In genomic region chr20:33827109-33827508, GRCh38 we compare ENCODE assay signal across 16 cellular contexts. TPM values are rescaled to one million over a fixed set of nuclear protein-coding genes. Genes with fewer than 3 reads are reported as not detected.
DNase-seq lines count a peak whose midpoint lies in the region; ATAC-seq and TF ChIP-seq lines count a peak whose summit lies in the region.
"Had no signal": no experiment of that assay in that cellular context is flagged by ENCODE, and none has a peak within 500 bp of the region (broad histone marks: within the 10 kb centered on the region; RNA-seq: fewer than 3 reads in every experiment).

No MANE protein-coding gene starts in this region.

- H3K27ac Mint-ChIP-seq in T-cell, result peak overlapping the region; percentile 23 to 66
- H3K27ac Mint-ChIP-seq in memory B cell, result peak overlapping the region; percentile 49

- CTCF ChIA-PET in HEK293 (lab: Yijun Ruan, JAX) (no interaction called here), T-cell (lab: Charles Lee) (interaction anchor here in 1 of 2 donors (0.5 kb wide), 1 partner anchor 350 kb away, joined by 3 read pairs; no protein-coding TSS in a partner anchor)

- ATAC-seq in T-cell (replicated peaks in 1 of 4) (no peak), memory B cell (ENCODE audit: low read depth) (no peak)

- H3K27me3 Mint-ChIP-seq in T-cell (no peaks in the 10 kb centered on the region), memory B cell (no peaks in the 10 kb centered on the region)

- H3K9ac ChIP-seq in stomach smooth muscle (ENCODE audit: low read length in 2 of 2), result no peak overlapping the region

- no peaks in the 10 kb centered on the region for H3K27me3 ChIP-seq in stomach smooth muscle (ENCODE audit: control insufficient read depth in 1 of 2, insufficient read depth in 2 of 2, low read length in 2 of 2)

- H3K4me1 Mint-ChIP-seq in T-cell (peaks cover 75 to 83% (median 77%) of the 10 kb centered on the region in 3 donors), memory B cell (peaks cover 45% of the 10 kb centered on the region)

- POLR2A ChIA-PET in HEK293 (lab: Yijun Ruan, JAX), result interaction anchor here (1.6 kb wide), 1 partner anchor 285 kb away, joined by 7 read pairs; the partner anchor contains the start of gene EIF2S2
- POLR2A ChIA-PET in T-cell (lab: Charles Lee), result interaction anchor here in 1 of 2 donors (0.5 kb wide), 1 partner anchor 627 kb away, joined by 9 read pairs; no protein-coding TSS in a partner anchor

- no peak for TF ChIP-seq CTCF in HEK293 (tag by site-specific recombination; IDR thresholded peaks at IDR 0.05)

- DNase-seq in T-cell (no peak), memory B cell (ENCODE audit: low spot score in 2 of 2) (no peak), NK-92 (lab: John Stamatoyannopoulos, UW; ENCODE audit: unreplicated experiment) (no peak), NCI-H774 (lab: John Stamatoyannopoulos, UW) (no peak), germinal center (ENCODE audit: low spot score) (no peak), putamen (ENCODE audit: low spot score) (no peak)
- DNase-seq: activated CD8-positive, alpha-beta memory T cell treated with anti-CD3 and anti-CD28 coated beads, Interleukin-2, amount 50 U/mL, for 4 hours; activated naive CD4-positive, alpha-beta T cell treated with anti-CD3 and anti-CD28 coated beads, Interleukin-2, amount 50 U/mL, for 16 hours; caudate nucleus; foreskin melanocyte; NCI-H1694; stimulated activated naive CD4-positive, alpha-beta T cell treated with Interleukin-2 at 50 U/mL for 16 hours; T-helper 1 cell had no signal

- H3K9me3 ChIP-seq in HEK293 (ENCODE audit: control insufficient read depth, insufficient read depth, low read depth, low read length) (no peaks in the 10 kb centered on the region), stomach smooth muscle (ENCODE audit: control insufficient read depth in 2 of 2, low read length in 2 of 2) (no peaks in the 10 kb centered on the region)

- peaks cover 22% of the 10 kb centered on the region for H3K4me1 ChIP-seq in HEK293 (ENCODE audit: control insufficient read depth, insufficient read depth, low read length)
- peaks cover 74% of the 10 kb centered on the region for H3K4me1 ChIP-seq in stomach smooth muscle (ENCODE audit: control insufficient read depth, insufficient read depth, low read length)

- H3K9me3 Mint-ChIP-seq in T-cell (no peaks in the 10 kb centered on the region), memory B cell (no peaks in the 10 kb centered on the region)

- H3K36me3 ChIP-seq in HEK293 (ENCODE audit: control insufficient read depth in 2 of 2, insufficient read depth in 1 of 2, low read length in 2 of 2) (no peaks in the 10 kb centered on the region), stomach smooth muscle (ENCODE audit: control insufficient read depth in 2 of 2, insufficient read depth in 2 of 2, low read length in 2 of 2) (peaks cover 0 to 4% of the 10 kb centered on the region in 2 donors)

- H3K36me3 Mint-ChIP-seq in T-cell (peaks cover 22% of the 10 kb centered on the region), memory B cell (peaks cover 17% of the 10 kb centered on the region)

- H3K4me3 Mint-ChIP-seq in T-cell, result no peak overlapping the region
- H3K4me3 Mint-ChIP-seq in memory B cell, result no peak overlapping the region

- H3K27ac ChIP-seq in HEK293 (ENCODE audit: extremely low read depth, low read depth, low read length) (no peak overlapping the region), stomach smooth muscle (ENCODE audit: low read length) (peak overlapping the region; percentile 78)

- H3K4me3 ChIP-seq in HEK293 (ENCODE audit: low read depth, low read length) (no peak overlapping the region), stomach smooth muscle (ENCODE audit: low read length in 2 of 2) (no peak overlapping the region)
- H3K4me3 ChIP-seq: lung had no signal

TF ChIP-seq in HEK293, 187 proteins besides CTCF, POLR2A, EP300 and RAD21:
- TF ChIP-seq ZSCAN4 (tag by site-specific recombination; IDR thresholded peaks at IDR 0.05), result no peak
- no peak for TF ChIP-seq ZNF747 (tag by site-specific recombination; IDR thresholded peaks at IDR 0.05)
- no peak for TF ChIP-seq TRIM28 (IDR thresholded peaks at IDR 0.05; ENCODE audit: borderline replicate concordance, low read length)
- no peak for TF ChIP-seq ZNF19 (tag by site-specific recombination; IDR thresholded peaks at IDR 0.05; ENCODE audit: low read depth)
- TF ChIP-seq ZNF354C (tag by site-specific recombination; IDR thresholded peaks at IDR 0.05; ENCODE audit: borderline replicate concordance, low read depth), result no peak
- TF ChIP-seq, protein P1, sequence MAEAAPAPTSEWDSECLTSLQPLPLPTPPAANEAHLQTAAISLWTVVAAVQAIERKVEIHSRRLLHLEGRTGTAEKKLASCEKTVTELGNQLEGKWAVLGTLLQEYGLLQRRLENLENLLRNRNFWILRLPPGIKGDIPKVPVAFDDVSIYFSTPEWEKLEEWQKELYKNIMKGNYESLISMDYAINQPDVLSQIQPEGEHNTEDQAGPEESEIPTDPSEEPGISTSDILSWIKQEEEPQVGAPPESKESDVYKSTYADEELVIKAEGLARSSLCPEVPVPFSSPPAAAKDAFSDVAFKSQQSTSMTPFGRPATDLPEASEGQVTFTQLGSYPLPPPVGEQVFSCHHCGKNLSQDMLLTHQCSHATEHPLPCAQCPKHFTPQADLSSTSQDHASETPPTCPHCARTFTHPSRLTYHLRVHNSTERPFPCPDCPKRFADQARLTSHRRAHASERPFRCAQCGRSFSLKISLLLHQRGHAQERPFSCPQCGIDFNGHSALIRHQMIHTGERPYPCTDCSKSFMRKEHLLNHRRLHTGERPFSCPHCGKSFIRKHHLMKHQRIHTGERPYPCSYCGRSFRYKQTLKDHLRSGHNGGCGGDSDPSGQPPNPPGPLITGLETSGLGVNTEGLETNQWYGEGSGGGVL (tag by site-specific recombination; IDR thresholded peaks at IDR 0.05), result no peak
- TF ChIP-seq ZSCAN30 (tag by site-specific recombination; IDR thresholded peaks at IDR 0.05), result no peak
- no peak for TF ChIP-seq ELK4 (IDR thresholded peaks at IDR 0.05; ENCODE audit: borderline replicate concordance, low read depth, low read length)
- TF ChIP-seq ZNF426 (tag by site-specific recombination; IDR thresholded peaks at IDR 0.05), result no peak
- 0 out of 2 replicates have a peak, but pooled peaks have one; percentile 20 for TF ChIP-seq SCRT1 (tag by site-specific recombination; IDR thresholded peaks at IDR 0.05; ENCODE audit: borderline replicate concordance)
- TF ChIP-seq ZNF664 (tag by site-specific recombination; IDR thresholded peaks at IDR 0.05), result peak; percentile 86
- peak; percentile 90 for TF ChIP-seq SCRT2 (tag by site-specific recombination; IDR thresholded peaks at IDR 0.05)
- TF ChIP-seq, protein P2, sequence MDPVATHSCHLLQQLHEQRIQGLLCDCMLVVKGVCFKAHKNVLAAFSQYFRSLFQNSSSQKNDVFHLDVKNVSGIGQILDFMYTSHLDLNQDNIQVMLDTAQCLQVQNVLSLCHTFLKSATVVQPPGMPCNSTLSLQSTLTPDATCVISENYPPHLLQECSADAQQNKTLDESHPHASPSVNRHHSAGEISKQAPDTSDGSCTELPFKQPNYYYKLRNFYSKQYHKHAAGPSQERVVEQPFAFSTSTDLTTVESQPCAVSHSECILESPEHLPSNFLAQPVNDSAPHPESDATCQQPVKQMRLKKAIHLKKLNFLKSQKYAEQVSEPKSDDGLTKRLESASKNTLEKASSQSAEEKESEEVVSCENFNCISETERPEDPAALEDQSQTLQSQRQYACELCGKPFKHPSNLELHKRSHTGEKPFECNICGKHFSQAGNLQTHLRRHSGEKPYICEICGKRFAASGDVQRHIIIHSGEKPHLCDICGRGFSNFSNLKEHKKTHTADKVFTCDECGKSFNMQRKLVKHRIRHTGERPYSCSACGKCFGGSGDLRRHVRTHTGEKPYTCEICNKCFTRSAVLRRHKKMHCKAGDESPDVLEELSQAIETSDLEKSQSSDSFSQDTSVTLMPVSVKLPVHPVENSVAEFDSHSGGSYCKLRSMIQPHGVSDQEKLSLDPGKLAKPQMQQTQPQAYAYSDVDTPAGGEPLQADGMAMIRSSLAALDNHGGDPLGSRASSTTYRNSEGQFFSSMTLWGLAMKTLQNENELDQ (tag by site-specific recombination; IDR thresholded peaks at IDR 0.05; ENCODE audit: low read depth), result no peak
- no peak for TF ChIP-seq REPIN1 (tag by site-specific recombination; IDR thresholded peaks at IDR 0.05; ENCODE audit: low read depth)
- no peak for TF ChIP-seq PRDM1 (tag by site-specific recombination; IDR thresholded peaks at IDR 0.05)
- TF ChIP-seq ZFHX2 (tag by site-specific recombination; conservative IDR thresholded peaks at IDR 0.05), result no peak

RNA-seq across cellular contexts. Expression of gene CHMP4B, which starts 16.0 kb away (rescaled TPM):
- total RNA-seq in T-cell, result 10 to 100 TPM; 45.1 to 64.7 (median 60.8) TPM
